ENCODE assay signal across 1 cellular context in the genomic region with DNA sequence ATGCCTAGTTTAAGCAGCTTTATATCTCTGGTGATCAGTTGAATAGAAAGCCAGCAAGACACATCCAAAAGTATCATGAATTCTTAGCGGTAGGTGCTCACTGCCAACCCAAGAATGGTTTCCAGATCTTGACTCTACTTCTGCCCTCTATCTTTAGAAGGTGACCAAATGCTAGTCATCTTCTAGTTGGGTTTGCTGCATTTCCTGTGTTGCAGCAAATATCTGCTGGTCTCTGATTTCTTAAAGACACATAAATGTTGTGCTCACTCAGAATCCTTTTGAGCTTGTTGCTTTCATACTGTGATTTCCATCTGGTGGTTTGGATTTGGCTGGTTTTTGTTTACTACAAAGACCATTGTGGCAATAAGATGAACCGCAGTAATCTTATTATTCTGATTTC.
TF ChIP-seq lines count a peak whose summit lies in the region.

No MANE protein-coding gene starts in this region.

TF ChIP-seq in HCT116, 20 proteins besides CTCF, POLR2A, EP300 and RAD21:
- no peak for TF ChIP-seq SIN3A (IDR thresholded peaks at IDR 0.05; ENCODE audit: low read depth)
- no peak for TF ChIP-seq SP1 (IDR thresholded peaks at IDR 0.05; ENCODE audit: low read depth)
- no peak for TF ChIP-seq TCF7L2 (IDR thresholded peaks at IDR 0.05; ENCODE audit: borderline replicate concordance, extremely low read depth, insufficient read depth, insufficient read length)
- no peak for TF ChIP-seq CBX3 (IDR thresholded peaks at IDR 0.05; ENCODE audit: low read depth)
- no peak for TF ChIP-seq CEBPB (IDR thresholded peaks at IDR 0.05; ENCODE audit: low read depth)
- TF ChIP-seq MAX (IDR thresholded peaks at IDR 0.05): no peak
- no peak for TF ChIP-seq POLR2AphosphoS5 (IDR thresholded peaks at IDR 0.05; ENCODE audit: low read depth, low read length)
- no peak for TF ChIP-seq ZFX (IDR thresholded peaks at IDR 0.05)
- TF ChIP-seq FOSL1 (IDR thresholded peaks at IDR 0.05; ENCODE audit: low read depth): no peak
- TF ChIP-seq ELF1 (IDR thresholded peaks at IDR 0.05; ENCODE audit: borderline replicate concordance, low read depth): no peak
- TF ChIP-seq EZH2phosphoT487 (IDR thresholded peaks at IDR 0.05; ENCODE audit: borderline replicate concordance): no peak
- no peak for TF ChIP-seq REST (IDR thresholded peaks at IDR 0.05; ENCODE audit: low read depth)
- no peak for TF ChIP-seq JUND (IDR thresholded peaks at IDR 0.05)
- TF ChIP-seq, protein P1, sequence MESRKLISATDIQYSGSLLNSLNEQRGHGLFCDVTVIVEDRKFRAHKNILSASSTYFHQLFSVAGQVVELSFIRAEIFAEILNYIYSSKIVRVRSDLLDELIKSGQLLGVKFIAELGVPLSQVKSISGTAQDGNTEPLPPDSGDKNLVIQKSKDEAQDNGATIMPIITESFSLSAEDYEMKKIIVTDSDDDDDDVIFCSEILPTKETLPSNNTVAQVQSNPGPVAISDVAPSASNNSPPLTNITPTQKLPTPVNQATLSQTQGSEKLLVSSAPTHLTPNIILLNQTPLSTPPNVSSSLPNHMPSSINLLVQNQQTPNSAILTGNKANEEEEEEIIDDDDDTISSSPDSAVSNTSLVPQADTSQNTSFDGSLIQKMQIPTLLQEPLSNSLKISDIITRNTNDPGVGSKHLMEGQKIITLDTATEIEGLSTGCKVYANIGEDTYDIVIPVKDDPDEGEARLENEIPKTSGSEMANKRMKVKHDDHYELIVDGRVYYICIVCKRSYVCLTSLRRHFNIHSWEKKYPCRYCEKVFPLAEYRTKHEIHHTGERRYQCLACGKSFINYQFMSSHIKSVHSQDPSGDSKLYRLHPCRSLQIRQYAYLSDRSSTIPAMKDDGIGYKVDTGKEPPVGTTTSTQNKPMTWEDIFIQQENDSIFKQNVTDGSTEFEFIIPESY (IDR thresholded peaks at IDR 0.05; ENCODE audit: extremely low read depth, insufficient replicate concordance, low read length): no peak
